ENCODE assay signal across 28 cellular contexts in the genomic region with DNA sequence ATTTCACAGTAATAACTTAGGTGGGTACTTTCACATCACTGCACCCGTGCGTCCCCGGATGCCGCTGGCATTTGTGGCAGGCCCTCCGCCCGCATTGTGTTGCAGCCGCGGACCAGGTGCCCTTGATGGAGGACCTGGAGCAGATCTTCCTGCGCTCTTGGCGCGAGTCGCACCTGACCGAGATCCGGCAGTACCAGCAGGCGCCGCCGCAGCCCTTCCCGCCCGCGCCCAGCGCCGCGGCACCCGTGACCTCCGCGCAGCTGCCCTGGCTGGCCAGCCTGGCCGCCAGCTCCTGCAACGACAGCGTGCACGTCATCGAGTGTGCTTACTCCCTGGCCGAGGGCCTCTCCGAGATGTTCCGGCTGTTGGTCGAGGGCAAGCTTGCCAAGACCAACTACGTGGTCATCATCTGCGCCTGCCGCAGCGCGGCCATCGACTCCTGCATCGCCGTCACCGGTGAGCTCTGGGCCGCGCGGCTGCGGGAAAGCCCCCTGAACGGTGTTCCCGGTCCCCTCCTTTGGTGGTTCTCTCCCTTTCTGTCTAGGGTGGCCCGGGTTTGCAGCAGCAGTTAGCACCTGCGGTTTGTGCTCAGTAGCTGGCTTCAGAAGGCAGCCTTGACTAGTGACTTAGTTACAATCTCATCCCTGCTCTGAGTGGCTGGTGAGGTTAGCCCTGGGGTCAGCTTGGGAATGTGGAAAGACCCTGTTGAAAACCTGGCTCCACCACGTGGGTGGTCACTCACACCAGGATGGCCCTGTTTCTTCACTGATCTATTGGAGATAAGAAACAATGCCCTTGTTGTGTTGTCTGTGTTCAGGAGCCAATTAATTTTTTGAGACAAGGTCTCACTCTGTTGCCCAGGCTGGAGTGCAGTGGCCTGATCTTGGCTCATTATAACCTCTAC. TPM values are rescaled to one million over a fixed set of nuclear protein-coding genes. Genes with fewer than 3 reads are reported as not detected.
"Had no signal": no experiment of that assay in that cellular context is flagged by ENCODE, and none has a peak within 500 bp of the region (broad histone marks: within the 10 kb centered on the region; RNA-seq: fewer than 3 reads in every experiment).

No MANE protein-coding gene starts in this region.

- H3K27ac ChIP-seq: brain microvascular endothelial cell, cardiac muscle cell, KMS-11, VCaP had no signal

- H3K9me3 Mint-ChIP-seq: activated CD8-positive, alpha-beta T cell treated with anti-CD3 and anti-CD28 coated beads for 36 hours; activated T-cell treated with anti-CD3 and anti-CD28 coated beads, Interleukin-2, amount 50 U/mL, for 72 hours; activated T-helper 2 cell treated with anti-CD3 and anti-CD28 coated beads, Interferon-gamma antibody, Interleukin-2, Interleukin-4, amounts not matched to agents 10 μg/mL and 5 μg/mL and 100 μg/mL, durations not matched to agents 14 hours and 24 hours and 36 hours; IgD-negative memory B cell had no signal

- H3K4me3 ChIP-seq: cardiac muscle cell, MG63 had no signal

- H3K4me3 Mint-ChIP-seq: activated CD8-positive, alpha-beta T cell treated with anti-CD3 and anti-CD28 coated beads for 36 hours; activated T-cell treated with anti-CD3 and anti-CD28 coated beads, Interleukin-2, amount 50 U/mL, for 72 hours; IgD-negative memory B cell had no signal

- H3K9me3 ChIP-seq: MG63, SK-N-SH had no signal

- H3K4me2 ChIP-seq: KMS-11, SK-N-SH had no signal

- FAIRE-seq: astrocyte had no signal

- H3K36me3 Mint-ChIP-seq: IgD-negative memory B cell had no signal

- DNase-seq: activated CD4-positive, alpha-beta T cell treated with anti-CD3 and anti-CD28 coated beads, Interleukin-2, amount 50 U/mL, for 1 hour; activated CD4-positive, CD25-positive, alpha-beta regulatory T cell; activated CD8-positive, alpha-beta memory T cell treated with anti-CD3 and anti-CD28 coated beads, Interleukin-2, amount 50 U/mL, for 4 hours; activated CD8-positive, alpha-beta T cell treated with anti-CD3 and anti-CD28 coated beads for 36 hours; activated gamma-delta T cell treated with Interleukin-2 at 50 U/mL for 16 hours; activated naive CD4-positive, alpha-beta T cell treated with anti-CD3 and anti-CD28 coated beads, Interleukin-2, amount 50 U/mL, for 16 hours; activated T-cell treated with anti-CD3 and anti-CD28 coated beads, Interleukin-2, amount 50 U/mL, for 72 hours; amniotic stem cell; brain microvascular endothelial cell; MG63; MV-4-11; NCI-H1092 treated with DMSO at 0.1 percent for 48 hours; NCI-H1417 treated with DMSO at 0.1 percent for 48 hours; NCI-H1694 treated with DMSO at 0.1 percent for 48 hours; NCI-H2029 treated with DMSO at 0.1 percent for 48 hours; NCI-H345; NCI-H510A; NCI-H526 treated with DMSO at 0.1 percent for 48 hours; NCI-H82; SIG-M5; SK-N-SH; T-helper 1 cell had no signal

- H3K27me3 Mint-ChIP-seq: activated CD8-positive, alpha-beta T cell treated with anti-CD3 and anti-CD28 coated beads for 36 hours; IgD-negative memory B cell had no signal

- ATAC-seq: activated CD8-positive, alpha-beta T cell treated with anti-CD3 and anti-CD28 coated beads for 36 hours; activated T-cell treated with anti-CD3 and anti-CD28 coated beads, Interleukin-2, amount 50 U/mL, for 72 hours had no signal

- H3K36me3 ChIP-seq: brain microvascular endothelial cell, MG63 had no signal

- H3K4me1 Mint-ChIP-seq: IgD-negative memory B cell had no signal

- H3K27me3 ChIP-seq: cardiac muscle cell, MG63 had no signal

- H3K9ac ChIP-seq: KMS-11, SK-N-SH had no signal

- H3K27ac Mint-ChIP-seq: activated CD8-positive, alpha-beta T cell treated with anti-CD3 and anti-CD28 coated beads for 36 hours; activated T-cell treated with anti-CD3 and anti-CD28 coated beads, Interleukin-2, amount 50 U/mL, for 72 hours; activated T-helper 2 cell treated with anti-CD3 and anti-CD28 coated beads, Interferon-gamma antibody, Interleukin-2, Interleukin-4, amounts not matched to agents 10 μg/mL and 5 μg/mL and 100 μg/mL, durations not matched to agents 14 hours and 24 hours and 36 hours; IgD-negative memory B cell had no signal

RNA-seq across cellular contexts. Expression of gene GREB1, which starts 59.1 kb away (rescaled TPM):
- polyA plus RNA-seq: IgD-negative memory B cell had no signal
